9 cellular contexts compared by ENCODE assay signal in genomic region chr3:112498916-112499315, GRCh38. TPM values are rescaled to one million over a fixed set of nuclear protein-coding genes. Genes with fewer than 3 reads are reported as not detected.
DNase-seq lines count a peak whose midpoint lies in the region; ATAC-seq and TF ChIP-seq lines count a peak whose summit lies in the region.
"Had no signal": no experiment of that assay in that cellular context is flagged by ENCODE, and none has a peak within 500 bp of the region (broad histone marks: within the 10 kb centered on the region; RNA-seq: fewer than 3 reads in every experiment).

No MANE protein-coding gene starts in this region.

- H3K9me3 ChIP-seq in thymus (ENCODE audit: control insufficient read depth) (no peaks in the 10 kb centered on the region), MM.1S (replicated peaks; ENCODE audit: insufficient read depth, low read length) (no peaks in the 10 kb centered on the region), MG63 (no peaks in the 10 kb centered on the region)

- CTCF ChIA-PET in activated naive CD4-positive, alpha-beta T cell treated with anti-CD3 and anti-CD28 coated beads for 36 hours (lab: Charles Lee) = interaction anchor here (0.5 to 4.6 kb wide), 10 partner anchors 9 to 212 kb away, joined by 3 to 33 read pairs (median 4); partner anchors contain the start of genes CD200 and SLC9C1
- CTCF ChIA-PET in T-cell (lab: Charles Lee) = interaction anchor here in 1 of 2 donors (1.0 to 1.7 kb wide), 4 partner anchors 14 to 387 kb away, joined by 4 to 5 read pairs (median 4); no protein-coding TSS in a partner anchor

- WGBS in thymus = 90% methylated on average over 8 of the region's 8 CpGs

- no peaks in the 10 kb centered on the region for H3F3A ChIP-seq in MM.1S (ENCODE audit: insufficient read depth, low read length)

- peaks cover 51% of the 10 kb centered on the region for H3K4me1 Mint-ChIP-seq in activated naive CD4-positive, alpha-beta T cell treated with anti-CD3 and anti-CD28 coated beads for 36 hours (ENCODE audit: low read depth)
- H3K4me1 Mint-ChIP-seq in T-cell = peaks cover 57 to 64% (median 58%) of the 10 kb centered on the region in 3 donors

- no peaks in the 10 kb centered on the region for H4K20me1 ChIP-seq in MM.1S (ENCODE audit: insufficient read depth, low read length)

- no peaks in the 10 kb centered on the region for H3K27me3 Mint-ChIP-seq in activated naive CD4-positive, alpha-beta T cell treated with anti-CD3 and anti-CD28 coated beads for 36 hours (ENCODE audit: low read depth)
- no peaks in the 10 kb centered on the region for H3K27me3 Mint-ChIP-seq in T-cell

- H3K27me3 ChIP-seq in thymus (ENCODE audit: control insufficient read depth, insufficient read depth) (no peaks in the 10 kb centered on the region), MM.1S (replicated peaks; ENCODE audit: insufficient read depth, low read length) (no peaks in the 10 kb centered on the region), MG63 (peaks cover 2% of the 10 kb centered on the region)
- H3K27me3 ChIP-seq: sigmoid colon had no signal

- no peak overlapping the region for H3K9ac ChIP-seq in MM.1S (ENCODE audit: low read length)

- H3K4me1 ChIP-seq in thymus (ENCODE audit: control insufficient read depth, insufficient read depth, low read length) = peaks cover 3% of the 10 kb centered on the region
- no peaks in the 10 kb centered on the region for H3K4me1 ChIP-seq in MM.1S (ENCODE audit: low read length)
- H3K4me1 ChIP-seq: sigmoid colon had no signal

- H3K4me3 ChIP-seq in thymus (ENCODE audit: low read length) = peak overlapping the region; percentile 41
- no peak overlapping the region for H3K4me3 ChIP-seq in MM.1S (ENCODE audit: low read length)
- H3K4me3 ChIP-seq in MG63 = no peak overlapping the region
- H3K4me3 ChIP-seq: sigmoid colon had no signal

- intact Hi-C loops in activated naive CD4-positive, alpha-beta T cell treated with anti-CD3 and anti-CD28 coated beads for 36 hours (cut with micrococcal nuclease) = loop anchor here (1.0 to 5.0 kb wide), 8 partner anchors 8 to 1248 kb away; partner anchors contain the start of genes ATP6V1A, NAA50 and SLC35A5

- H3K36me3 Mint-ChIP-seq in activated naive CD4-positive, alpha-beta T cell treated with anti-CD3 and anti-CD28 coated beads for 36 hours (ENCODE audit: low read depth) = peaks cover 48% of the 10 kb centered on the region
- peaks cover 5% of the 10 kb centered on the region for H3K36me3 Mint-ChIP-seq in T-cell

- peak; percentile 25 for ATAC-seq in HG02870 (IDR thresholded peaks at IDR 0.05; ENCODE audit: unreplicated experiment)
- peak; percentile 44 to 58 (median 50) for ATAC-seq in T-cell (replicated peaks in 1 of 4)

- no peaks in the 10 kb centered on the region for H3K9me2 ChIP-seq in MM.1S (replicated peaks; ENCODE audit: insufficient read depth, low read length)

- H3K27ac ChIP-seq in thymus (ENCODE audit: low read depth) (peak overlapping the region; percentile 87), MM.1S (ENCODE audit: low read length) (no peak overlapping the region)
- H3K27ac ChIP-seq: sigmoid colon had no signal

- no peak for TF ChIP-seq CTCF in MM.1S (IDR thresholded peaks at IDR 0.05; ENCODE audit: low read length)

- peak overlapping the region; percentile 100 for H3K4me3 Mint-ChIP-seq in activated naive CD4-positive, alpha-beta T cell treated with anti-CD3 and anti-CD28 coated beads for 36 hours
- H3K4me3 Mint-ChIP-seq in T-cell = peak overlapping the region; percentile 92 to 98 (median 95)

- H3K4me2 ChIP-seq in MM.1S (ENCODE audit: low read depth, low read length) = no peak overlapping the region

- no peak overlapping the region for H2AFZ ChIP-seq in MM.1S (ENCODE audit: low read length)

- no peaks in the 10 kb centered on the region for H3K36me3 ChIP-seq in thymus (ENCODE audit: control insufficient read depth, insufficient read depth)
- no peaks in the 10 kb centered on the region for H3K36me3 ChIP-seq in MM.1S (replicated peaks; ENCODE audit: insufficient read depth, low read length)
- H3K36me3 ChIP-seq in MG63 = no peaks in the 10 kb centered on the region
- H3K36me3 ChIP-seq: sigmoid colon had no signal

- peaks cover 6% of the 10 kb centered on the region for H3K9me3 Mint-ChIP-seq in activated naive CD4-positive, alpha-beta T cell treated with anti-CD3 and anti-CD28 coated beads for 36 hours
- H3K9me3 Mint-ChIP-seq in T-cell = no peaks in the 10 kb centered on the region

- POLR2A ChIA-PET in T-cell (lab: Charles Lee) = interaction anchor here (0.5 to 0.8 kb wide), 7 partner anchors 12 to 1018 kb away, joined by 3 to 8 read pairs (median 3); no protein-coding TSS in a partner anchor

- no peaks in the 10 kb centered on the region for H3K79me2 ChIP-seq in MM.1S (ENCODE audit: low read length)

- H3K27ac Mint-ChIP-seq in activated naive CD4-positive, alpha-beta T cell treated with anti-CD3 and anti-CD28 coated beads for 36 hours = peak overlapping the region; percentile 100
- H3K27ac Mint-ChIP-seq in T-cell = peak overlapping the region; percentile 94 to 98

- DNase-seq in activated naive CD4-positive, alpha-beta T cell treated with anti-CD3 and anti-CD28 coated beads for 36 hours = no peak
- DNase-seq in activated naive CD4-positive, alpha-beta T cell treated with anti-CD3 and anti-CD28 coated beads, Interleukin-2, amount 50 U/mL, for 16 hours = no peak
- peak in 1 of 34 experiments; percentile 5 for DNase-seq in T-cell
- no peak for DNase-seq in MM.1S
- no peak for DNase-seq in NCI-H1436 (lab: John Stamatoyannopoulos, UW)
- DNase-seq in MG63 = no peak
- DNase-seq: sigmoid colon had no signal

RNA-seq across cellular contexts. Expression of gene BTLA, which starts 0.4 kb away (rescaled TPM):
- 10 to 100 TPM; 70.6 to 73.4 TPM for total RNA-seq in activated naive CD4-positive, alpha-beta T cell treated with anti-CD3 and anti-CD28 coated beads for 36 hours
- total RNA-seq in T-cell = 10 to 100 TPM; 11.5 to 16.9 (median 15.2) TPM
- polyA plus RNA-seq in thymus = 13.2 TPM
- total RNA-seq in MG63 (2014; rRNA removed; shearing (Covaris generic); ENCODE audit: low replicate concordance) = not detected in 2 replicates
- total RNA-seq: sigmoid colon had no signal

Comparison
In these comparisons a context has a peak if more than half of its experiments do, and no peak if none do; other contexts are left out.
1. RNA of gene BTLA, which starts 0.4 kb away (total RNA-seq): 70.6 to 73.4 TPM in activated naive CD4-positive, alpha-beta T cell treated with anti-CD3 and anti-CD28 coated beads for 36 hours and 11.5 to 16.9 TPM in T-cell; not detected in MG63; every median in the first group is over 10 times any median in the second.